ENCODE assay signal across 5 cellular contexts in the genomic region with DNA sequence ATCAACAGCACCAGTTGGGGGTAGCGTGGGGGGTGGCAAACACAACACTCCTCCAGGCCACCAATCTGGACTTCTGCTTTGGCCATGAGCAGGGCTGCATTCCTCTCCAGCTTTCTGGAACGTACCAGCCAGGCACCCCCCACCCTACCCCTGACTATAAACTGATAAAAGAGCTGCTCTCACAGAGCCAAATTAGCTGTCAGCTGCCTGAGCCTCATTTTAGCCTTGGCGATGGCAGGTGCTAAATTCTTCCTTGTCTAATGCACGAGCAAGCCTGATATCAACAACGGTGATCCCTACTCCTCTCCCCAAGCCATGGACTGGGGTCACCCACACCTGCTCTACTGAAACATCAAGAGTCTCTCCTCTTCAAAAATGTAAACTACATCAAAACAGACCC. TPM values are rescaled to one million over a fixed set of nuclear protein-coding genes. Genes with fewer than 3 reads are reported as not detected.
DNase-seq lines count a peak whose midpoint lies in the region; ATAC-seq and TF ChIP-seq lines count a peak whose summit lies in the region.
"Not testable (repeated sequence)": the region's sequence is repeated elsewhere in the genome, so short reads cannot be mapped to it uniquely, and the experiment has no call there.

No MANE protein-coding gene starts in this region.

- H3K4me3 ChIP-seq in heart left ventricle; right cardiac atrium (ENCODE audit: low read length): not testable (repeated sequence)

- not testable (repeated sequence) for DNase-seq in Right ventricle myocardium superior, heart left ventricle, left cardiac atrium, left ventricle myocardium superior, right cardiac atrium

- not testable (repeated sequence) for TF ChIP-seq POLR2A in heart left ventricle (IDR thresholded peaks at IDR 0.05)

- H3K36me3 ChIP-seq in heart left ventricle, result not testable (repeated sequence)

- TF ChIP-seq CTCF in heart left ventricle (IDR thresholded peaks at IDR 0.05), result not testable (repeated sequence)

- intact Hi-C loops in Right ventricle myocardium superior (cut with DNase I); heart left ventricle (cut with DNase I); left cardiac atrium (cut with DNase I); left ventricle myocardium superior (cut with micrococcal nuclease); right cardiac atrium (cut with DNase I): not testable (repeated sequence)

- ATAC-seq in Right ventricle myocardium superior (ENCODE audit: poor library complexity), result peak; percentile 89
- ATAC-seq in heart left ventricle, result peak; percentile 83 to 93 (median 87)
- ATAC-seq in left cardiac atrium, result peak; percentile 77 to 92
- ATAC-seq in left ventricle myocardium superior, result peak; percentile 94
- peak; percentile 76 to 85 for ATAC-seq in right cardiac atrium

- 53% methylated on average over 1 of the region's 5 CpGs; no CpG with 5 or more reads in 3 of the 4 donors for WGBS in heart left ventricle, 4 donors
- WGBS in right cardiac atrium, result no CpG with 5 or more reads among the region's 5 CpGs

- H3K27me3 ChIP-seq in heart left ventricle; right cardiac atrium (ENCODE audit: control insufficient read depth, insufficient read depth): not testable (repeated sequence)

- H3K4me1 ChIP-seq in heart left ventricle; right cardiac atrium (ENCODE audit: control insufficient read depth, insufficient read depth, low read length): not testable (repeated sequence)

- H3K27ac ChIP-seq in heart left ventricle, result peak overlapping the region in 5 of 12 donors; percentile 51 to 66 (median 57)
- not testable (repeated sequence) for H3K27ac ChIP-seq in right cardiac atrium (ENCODE audit: low read length)

- not testable (repeated sequence) for H3K9me3 ChIP-seq in heart left ventricle; right cardiac atrium (ENCODE audit: control insufficient read depth, low read length)

RNA-seq across cellular contexts. Expression of a gene that starts 8.2 kb away (rescaled TPM):
- total RNA-seq in Right ventricle myocardium superior (186 TPM), heart left ventricle (100 to 1,000 TPM in 8 of 9 donors, 10 to 100 TPM in 1; 94.2 to 248 (median 170) TPM), left cardiac atrium (100 to 1,000 TPM; 163 to 238 TPM), left ventricle myocardium superior (180 TPM), right cardiac atrium (100 to 1,000 TPM; 127 to 292 (median 249) TPM)
- polyA plus RNA-seq in heart left ventricle (100 to 1,000 TPM; 121 to 146 TPM), right cardiac atrium (295 TPM)
